18 cellular contexts compared by ENCODE assay signal in the genomic region with DNA sequence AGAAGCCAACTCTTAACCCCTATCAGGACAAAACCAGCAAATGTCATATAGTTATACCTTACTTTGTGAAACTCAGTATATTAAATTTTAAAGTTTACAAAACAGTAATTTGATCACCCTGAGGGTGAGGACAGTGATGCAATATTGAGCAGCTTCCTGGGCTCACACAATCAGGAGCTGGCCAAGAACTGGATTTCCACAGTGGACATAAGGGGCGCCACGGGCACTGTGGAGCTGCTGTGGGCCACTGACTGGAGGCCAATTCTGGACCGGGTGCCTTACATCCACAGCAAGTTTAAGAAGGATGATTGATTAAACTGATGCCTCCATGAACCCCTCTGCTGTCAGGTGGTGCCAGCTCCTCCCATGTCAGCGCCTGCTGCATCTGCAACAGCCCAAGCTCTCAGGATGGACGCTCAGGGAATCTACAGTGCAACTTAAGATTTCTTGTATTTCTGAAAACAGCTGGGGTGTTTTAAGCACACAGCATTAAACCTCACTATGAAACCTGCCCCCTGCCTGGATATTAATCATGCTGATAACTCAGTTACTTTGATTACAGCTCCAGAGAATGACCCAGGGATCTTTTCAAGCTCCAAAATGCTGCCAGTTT. TPM values are rescaled to one million over a fixed set of nuclear protein-coding genes. Genes with fewer than 3 reads are reported as not detected.
DNase-seq lines count a peak whose midpoint lies in the region; ATAC-seq, FAIRE-seq and TF ChIP-seq lines count a peak whose summit lies in the region.
"Had no signal": no experiment of that assay in that cellular context is flagged by ENCODE, and none has a peak within 500 bp of the region (broad histone marks: within the 10 kb centered on the region; RNA-seq: fewer than 3 reads in every experiment).

No MANE protein-coding gene starts in this region.

- TF ChIP-seq EP300 in HepG2 (IDR thresholded peaks at IDR 0.05; ENCODE audit: low read depth in 2 of 2, low read length in 2 of 2) (no peak), HepG2 (CRISPR knock-in tag; IDR thresholded peaks at IDR 0.05; ENCODE audit: borderline replicate concordance) (no peak)

- BruUV-seq in HepG2 (replicated peaks; lab: Mats Ljungman, UMichigan) = no TSS peak

- CTCF ChIA-PET in HepG2 (lab: Yijun Ruan, JAX; ENCODE audit: low intra/inter-chr PET ratio, low total read pairs) = no interaction called here

- TF ChIP-seq CTCF in liver (IDR thresholded peaks at IDR 0.05; ENCODE audit: low read depth, low read length, missing input control) (no peak), HepG2 (CRISPR knock-in tag; IDR thresholded peaks at IDR 0.05) (no peak), body of pancreas (IDR thresholded peaks at IDR 0.05) (no peak), mucosa of descending colon (IDR thresholded peaks at IDR 0.05) (no peak)

- TF ChIP-seq RAD21 in liver (IDR thresholded peaks at IDR 0.05) (peak in 1 of 2 donors; percentile 18), HepG2 (CRISPR knock-in tag; IDR thresholded peaks at IDR 0.05) (no peak)

- H3K4me3 ChIP-seq in liver (ENCODE audit: low read depth in 1 of 3, low read length in 3 of 3) (no peak overlapping the region), HepG2 (replicated peaks in 1 of 3; ENCODE audit: insufficient read depth in 1 of 3, low read depth in 2 of 3, low read length in 3 of 3) (no peak overlapping the region), body of pancreas (no peak overlapping the region), mucosa of descending colon (no peak overlapping the region)
- H3K4me3 ChIP-seq: GM23338, spleen, stomach had no signal

- POLR2A ChIA-PET in HepG2 (lab: Yijun Ruan, JAX) = no interaction called here

- H3K79me2 ChIP-seq in HepG2 (ENCODE audit: insufficient read depth, low read length) = peaks cover 14% of the 10 kb centered on the region

- H3K9me3 ChIP-seq in liver (ENCODE audit: control insufficient read depth in 4 of 4, low read length in 3 of 4) (no peaks in the 10 kb centered on the region), HepG2 (ENCODE audit: low read length) (no peaks in the 10 kb centered on the region), body of pancreas (no peaks in the 10 kb centered on the region), mucosa of descending colon (no peaks in the 10 kb centered on the region)
- H3K9me3 ChIP-seq: neutrophil, spleen, stomach had no signal

- no peaks in the 10 kb centered on the region; the same call in 1 of the 2 replicates for H4K20me1 ChIP-seq in HepG2 (ENCODE audit: insufficient read depth, low read length)

- H3K4me2 ChIP-seq in HepG2 (ENCODE audit: low read depth, low read length) = no peak overlapping the region
- H3K4me2 ChIP-seq: GM23338 had no signal

- no peaks in the 10 kb centered on the region for H3K36me3 ChIP-seq in liver (ENCODE audit: control insufficient read depth in 4 of 4, insufficient read depth in 3 of 4, low read depth in 1 of 4, low read length in 3 of 4)
- no peaks in the 10 kb centered on the region; a peak in 1 of 5 replicates for H3K36me3 ChIP-seq in HepG2 (replicated peaks in 1 of 2; ENCODE audit: control insufficient read depth in 1 of 2, insufficient read depth in 2 of 2, low read length in 2 of 2)
- no peaks in the 10 kb centered on the region for H3K36me3 ChIP-seq in body of pancreas (replicated peaks in 1 of 2; ENCODE audit: insufficient read depth in 1 of 2, low read depth in 2 of 2)
- no peaks in the 10 kb centered on the region for H3K36me3 ChIP-seq in mucosa of descending colon (ENCODE audit: low read depth)
- H3K36me3 ChIP-seq: neutrophil, spleen, stomach had no signal

- no peak overlapping the region for H2AFZ ChIP-seq in HepG2 (ENCODE audit: low read length)
- H2AFZ ChIP-seq: GM23338 had no signal

- in situ Hi-C loops in HepG2 (cut with HindIII; ENCODE audit: extremely low pct_ligation_motif_present, low pct_unique_long_range_greater_than_20kb) = no loop called here

- no peak for FAIRE-seq in HepG2 (lab: Jason Lieb, UNC)
- FAIRE-seq in GM12891 (lab: Jason Lieb, UNC) = no peak
- FAIRE-seq: endometrium had no signal

- no peak overlapping the region for H3K9ac ChIP-seq in liver (ENCODE audit: low read depth in 1 of 2, low read length in 2 of 2)
- H3K9ac ChIP-seq in HepG2 (ENCODE audit: insufficient read depth, low read depth, low read length) = no peak overlapping the region

- peak overlapping the region in 1 of 2 donors; percentile 14 for H3K27ac ChIP-seq in liver (ENCODE audit: low read depth in 1 of 2, low read length in 2 of 2)
- H3K27ac ChIP-seq in HepG2 (ENCODE audit: extremely low read length, insufficient read depth, low read length) = no peak overlapping the region
- peak overlapping the region in 1 of 4 donors; percentile 12 for H3K27ac ChIP-seq in body of pancreas
- H3K27ac ChIP-seq: neutrophil, spleen, stomach had no signal

- no peaks in the 10 kb centered on the region for H3K27me3 ChIP-seq in liver (ENCODE audit: control insufficient read depth in 4 of 4, insufficient read depth in 4 of 4, low read length in 3 of 4)
- no peaks in the 10 kb centered on the region for H3K27me3 ChIP-seq in HepG2 (ENCODE audit: control insufficient read depth in 1 of 2, insufficient read depth in 2 of 2, low read length in 2 of 2)
- no peaks in the 10 kb centered on the region for H3K27me3 ChIP-seq in body of pancreas
- H3K27me3 ChIP-seq: neutrophil, spleen, stomach had no signal

- intact Hi-C loops in HepG2 (cut with micrococcal nuclease; ENCODE audit: unreplicated experiment) (no loop called here), body of pancreas (cut with DNase I) (no loop called here), mucosa of descending colon (cut with DNase I, micrococcal nuclease) (no loop called here)

- no peak for ATAC-seq in HepG2
- ATAC-seq in body of pancreas = peak; percentile 45
- peak; percentile 95 for ATAC-seq in left lobe of liver
- ATAC-seq in mucosa of descending colon = no peak
- ATAC-seq in GM19035 (IDR thresholded peaks at IDR 0.05; ENCODE audit: unreplicated experiment) = no peak
- ATAC-seq: GM23338 had no signal

- 63% methylated on average over 5 of the region's 5 CpGs for WGBS in liver
- WGBS in HepG2 (ENCODE audit: low lambda C conversion rate) = 67% methylated on average over 3 of the region's 5 CpGs
- WGBS in body of pancreas, 2 donors = 62 to 63% methylated on average over 4 to 5 of the region's 5 CpGs

- DNase-seq in HepG2 (ENCODE audit: low spot score) (no peak), body of pancreas (peak in 1 of 4 donors; percentile 15), left lobe of liver (ENCODE audit: low spot score) (no peak), mucosa of descending colon (no peak), T1000 (lab: John Stamatoyannopoulos, UW) (no peak), GM12891 (ENCODE audit: insufficient read length, low spot score) (no peak)
- DNase-seq: activated CD4-positive, alpha-beta T cell treated with anti-CD3 and anti-CD28 coated beads for 1 hour; activated CD8-positive, alpha-beta memory T cell treated with anti-CD3 and anti-CD28 coated beads, Interleukin-2, amount 50 U/mL, for 48 hours; KG1; NCI-H1436; spleen; stomach; T-helper 1 cell had no signal

- TF ChIP-seq POLR2A in HepG2 (IDR thresholded peaks at IDR 0.05; ENCODE audit: insufficient read depth in 1 of 2, low read depth in 2 of 2, low read length in 2 of 2) (no peak), body of pancreas (IDR thresholded peaks at IDR 0.05) (no peak), GM12891 (IDR thresholded peaks at IDR 0.05; ENCODE audit: low read depth, low read length) (no peak)

- peaks cover 3 to 9% (median 6%) of the 10 kb centered on the region in 4 donors for H3K4me1 ChIP-seq in liver (ENCODE audit: control insufficient read depth in 4 of 4, insufficient read depth in 4 of 4, low read length in 3 of 4)
- peaks cover 10% of the 10 kb centered on the region for H3K4me1 ChIP-seq in HepG2 (ENCODE audit: insufficient read depth, low read length)
- peaks cover 10% of the 10 kb centered on the region for H3K4me1 ChIP-seq in body of pancreas
- H3K4me1 ChIP-seq in mucosa of descending colon (ENCODE audit: low read depth) = no peaks in the 10 kb centered on the region

TF ChIP-seq in HepG2, 621 proteins besides CTCF, POLR2A, EP300 and RAD21 (continues in another document):
- TF ChIP-seq ZNF10 (CRISPR knock-in tag; IDR thresholded peaks at IDR 0.05; ENCODE audit: borderline replicate concordance, low read depth) = no peak
- no peak for TF ChIP-seq GFI1 (CRISPR knock-in tag; IDR thresholded peaks at IDR 0.05; ENCODE audit: borderline replicate concordance)

TF ChIP-seq in GM12891, 5 proteins besides CTCF, POLR2A, EP300 and RAD21 (continues in another document):
- no peak for TF ChIP-seq POU2F2 (IDR thresholded peaks at IDR 0.05; ENCODE audit: low read depth, low read length)
- no peak for TF ChIP-seq TAF1 (IDR thresholded peaks at IDR 0.05; ENCODE audit: low read depth, low read length)
- TF ChIP-seq PAX5 (IDR thresholded peaks at IDR 0.05; ENCODE audit: insufficient read depth, low read length, severe bottlenecking) = no peak
- TF ChIP-seq POLR2AphosphoS5 (IDR thresholded peaks at IDR 0.05; ENCODE audit: low read depth, low read length) = no peak

RNA-seq across cellular contexts. Expression of gene TOR3A, which starts 55.9 kb away (rescaled TPM):
- total RNA-seq in liver = 10 to 100 TPM; 21.1 to 31.0 TPM
- polyA plus RNA-seq in liver = 10 to 100 TPM; 14.3 to 25.9 TPM
- 21.2 and 28.4 TPM in 2 replicates for total RNA-seq in HepG2 (2016; rRNA removed; fragmentation: Illumina TruSeq; extraction: Trizol)
- total RNA-seq in HepG2 (2016; cell fraction: cytosol; rRNA removed; fragmentation: Illumina TruSeq; extraction: Trizol; ENCODE audit: low read depth) = 7.9 and 11.8 TPM in 2 replicates
- total RNA-seq in HepG2 (2016; cell fraction: insoluble cytoplasmic fraction; rRNA removed; fragmentation: Illumina TruSeq; extraction: Trizol) = 19.8 and 28.6 TPM in 2 replicates
- total RNA-seq in HepG2 (2016; cell fraction: membrane; rRNA removed; fragmentation: Illumina TruSeq; extraction: Trizol) = 19.8 and 22.1 TPM in 2 replicates
- 31.0 and 31.1 TPM in 2 replicates for total RNA-seq in HepG2 (2016; cell fraction: nucleus; rRNA removed; fragmentation: Illumina TruSeq; extraction: Trizol)
- 14.7 and 19.0 TPM in 2 replicates for polyA plus RNA-seq in HepG2 (2011; rRNA removed)
- 13.8 and 15.5 TPM in 2 replicates for polyA plus RNA-seq in HepG2 (2011; cell fraction: cytosol; rRNA removed)
- polyA plus RNA-seq in HepG2 (2011; cell fraction: nucleus; rRNA removed) = 14.5 and 18.5 TPM in 2 replicates
- 19.9 and 27.3 TPM in 2 replicates for polyA plus RNA-seq in HepG2 (2012)
- polyA plus RNA-seq in HepG2 (2016; cell fraction: cytosol; fragmentation: Illumina TruSeq; extraction: Trizol; ENCODE audit: low read depth) = 9.2 and 13.1 TPM in 2 replicates
- 22.9 and 23.5 TPM in 2 replicates for polyA plus RNA-seq in HepG2 (2016; cell fraction: insoluble cytoplasmic fraction; fragmentation: Illumina TruSeq; extraction: Trizol; ENCODE audit: low read depth)
- 16.3 and 19.2 TPM in 2 replicates for polyA plus RNA-seq in HepG2 (2016; cell fraction: membrane; fragmentation: Illumina TruSeq; extraction: Trizol; ENCODE audit: low read depth)
- 57.8 and 63.2 TPM in 2 replicates for polyA plus RNA-seq in HepG2 (2016; cell fraction: nucleus; fragmentation: Illumina TruSeq; extraction: Trizol; ENCODE audit: insufficient read depth, low read depth)
- 37.3 and 96.0 TPM in 2 replicates for polyA minus RNA-seq in HepG2 (2011; rRNA and poly(A)+ RNA removed; ENCODE audit: low replicate concordance)
- polyA minus RNA-seq in HepG2 (2011; cell fraction: cytosol; rRNA and poly(A)+ RNA removed) = 9.6 and 11.3 TPM in 2 replicates
- polyA minus RNA-seq in HepG2 (2011; cell fraction: nucleus; rRNA and poly(A)+ RNA removed) = 7.3 and 11.7 TPM in 2 replicates
- 10 to 100 TPM; 23.1 to 27.7 TPM for total RNA-seq in body of pancreas
- total RNA-seq in left lobe of liver = 13.8 TPM
- total RNA-seq in mucosa of descending colon = 10 to 100 TPM; 22.8 to 28.1 (median 25.3) TPM
- polyA plus RNA-seq in GM12891 (2012; ENCODE audit: low read depth, missing spikeins) = 22.3 TPM

Comparison
In these comparisons a context has a peak if more than half of its experiments do, and no peak if none do; other contexts are left out.
1. ATAC-seq: peak in body of pancreas (single experiment) and left lobe of liver (single experiment); none in HepG2 (single experiment), mucosa of descending colon (single experiment) and GM19035 (single experiment).